ENCODE assay signal across 14 cellular contexts in the genomic region with DNA sequence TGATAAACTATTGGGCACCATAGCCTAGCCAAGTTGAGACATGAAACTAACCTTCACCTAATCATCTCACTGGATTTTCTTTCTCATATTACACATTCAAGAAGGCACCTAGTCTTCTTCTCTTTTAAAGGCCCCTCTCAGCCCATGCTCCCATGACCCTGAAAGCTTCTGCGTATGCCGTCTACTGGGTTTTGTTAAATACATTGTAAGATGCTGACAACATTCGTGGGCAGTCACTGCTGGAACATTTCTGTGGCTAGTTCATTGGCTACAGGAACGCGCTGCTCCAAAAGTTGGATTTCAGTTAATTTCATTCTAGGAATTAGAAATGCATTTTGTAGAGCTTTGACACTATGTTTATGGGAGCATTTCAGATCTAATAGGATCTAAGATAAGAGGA.
"Had no signal": no experiment of that assay in that cellular context is flagged by ENCODE, and none has a peak within 500 bp of the region (broad histone marks: within the 10 kb centered on the region; RNA-seq: fewer than 3 reads in every experiment).

No MANE protein-coding gene starts in this region.

- ATAC-seq: activated CD8-positive, alpha-beta memory T cell treated with anti-CD3 and anti-CD28 coated beads, Interleukin-2, amount 10 ng/mL, durations not matched to agents 7 days and 5 days; activated T-cell treated with anti-CD3 and anti-CD28 coated beads, Interleukin-2, amount 50 U/mL, for 4 hours; esophagus mucosa; foreskin keratinocyte; mucosa of descending colon; pancreas had no signal

- H3K27me3 Mint-ChIP-seq: activated CD8-positive, alpha-beta memory T cell treated with anti-CD3 and anti-CD28 coated beads, Interleukin-2, amount 10 ng/mL, durations not matched to agents 7 days and 5 days had no signal

- H3K9me3 Mint-ChIP-seq: activated T-cell treated with anti-CD3 and anti-CD28 coated beads, Interleukin-2, amount 50 U/mL, for 4 hours; immature natural killer cell had no signal

- H3K4me3 Mint-ChIP-seq: activated CD8-positive, alpha-beta memory T cell treated with anti-CD3 and anti-CD28 coated beads, Interleukin-2, amount 10 ng/mL, durations not matched to agents 7 days and 5 days; activated T-cell treated with anti-CD3 and anti-CD28 coated beads, Interleukin-2, amount 50 U/mL, for 4 hours; immature natural killer cell; nephron progenitor cell had no signal

- DNase-seq: activated CD4-positive, alpha-beta T cell treated with anti-CD3 and anti-CD28 coated beads for 4 hours; activated CD8-positive, alpha-beta memory T cell treated with anti-CD3 and anti-CD28 coated beads, Interleukin-2, amount 10 ng/mL, durations not matched to agents 7 days and 5 days; activated gamma-delta T cell treated with Interleukin-2 at 50 U/mL for 16 hours; activated T-cell treated with anti-CD3 and anti-CD28 coated beads, Interleukin-2, amount 50 U/mL, for 4 hours; aorta; foreskin keratinocyte; immature natural killer cell; left cardiac atrium; mucosa of descending colon; nephron progenitor cell; pancreas; stimulated activated CD4-positive, alpha-beta T cell treated with anti-CD3 and anti-CD28 coated beads, Interleukin-2, amount 100 ng/mL, for 48 hours; T1000 had no signal

- H3K27ac Mint-ChIP-seq: activated CD8-positive, alpha-beta memory T cell treated with anti-CD3 and anti-CD28 coated beads, Interleukin-2, amount 10 ng/mL, durations not matched to agents 7 days and 5 days; immature natural killer cell; nephron progenitor cell had no signal
